8 cellular contexts compared by ENCODE assay signal in genomic region chr10:11782793-11783557, GRCh38. TPM values are rescaled to one million over a fixed set of nuclear protein-coding genes. Genes with fewer than 3 reads are reported as not detected.
DNase-seq lines count a peak whose midpoint lies in the region; TF ChIP-seq lines count a peak whose summit lies in the region.

No MANE protein-coding gene starts in this region.

- TF ChIP-seq CTCF in GM12873 (IDR thresholded peaks at IDR 0.05; ENCODE audit: insufficient read depth, low read depth, low read length, missing control alignments), result peak; percentile 62
- peak; percentile 85 for TF ChIP-seq CTCF in RWPE1 (conservative IDR thresholded peaks at IDR 0.05; ENCODE audit: low read depth)
- peak; percentile 72 for TF ChIP-seq CTCF in epithelial cell of proximal tubule (conservative IDR thresholded peaks at IDR 0.05; ENCODE audit: low read depth, low read length)
- TF ChIP-seq CTCF in neural crest cell (conservative IDR thresholded peaks at IDR 0.05), result peak; percentile 88

- DNase-seq in AG20443 (ENCODE audit: low spot score) (peak; percentile 67), HuH-7 (ENCODE audit: low spot score) (peak; percentile 73), RWPE1 (ENCODE audit: low spot score) (peak; percentile 70), epithelial cell of proximal tubule (ENCODE audit: low read depth) (peak; percentile 38), neural crest cell (ENCODE audit: low read depth, low spot score) (peak; percentile 12), occipital lobe (lab: John Stamatoyannopoulos, UW) (no peak)
- no peak for DNase-seq in stimulated activated CD4-positive, alpha-beta T cell treated with anti-CD3 and anti-CD28 coated beads, Interleukin-12 subunit alpha, Interleukin-12 subunit beta, amount 100 ng/mL, for 4 hours

- POLR2A ChIA-PET in RWPE1 (lab: Yijun Ruan, JAX; ENCODE audit: low non-redundant PET), result no interaction called here

- CTCF ChIA-PET in RWPE1 (lab: Yijun Ruan, JAX), result interaction anchor here (0.5 to 2.3 kb wide), 16 partner anchors 11 to 473 kb away, joined by 3 to 16 read pairs (median 4); no protein-coding TSS in a partner anchor

- no peaks in the 10 kb centered on the region for H3K4me1 Mint-ChIP-seq in neural crest cell

- H3K27me3 Mint-ChIP-seq in neural crest cell (ENCODE audit: low read depth), result no peaks in the 10 kb centered on the region

- no peak overlapping the region for H3K27ac Mint-ChIP-seq in neural crest cell (ENCODE audit: unreplicated experiment)

- peak overlapping the region; percentile 0; the same call in 1 of the 2 replicates for H3K27ac ChIP-seq in RWPE1

- H3K9me3 Mint-ChIP-seq in neural crest cell, result no peaks in the 10 kb centered on the region

- H3K4me3 ChIP-seq in epithelial cell of proximal tubule (ENCODE audit: low read depth, low read length), result no peak overlapping the region

- H3K4me3 Mint-ChIP-seq in neural crest cell, result no peak overlapping the region

- no peaks in the 10 kb centered on the region for H3K36me3 Mint-ChIP-seq in neural crest cell (ENCODE audit: low read depth)

RNA-seq across cellular contexts. Expression of gene PROSER2, which starts 40.2 kb away (rescaled TPM):
- 91.6 and 112 TPM in 2 replicates for total RNA-seq in epithelial cell of proximal tubule
- total RNA-seq in neural crest cell, result 7.5 and 7.7 TPM in 2 replicates
- total RNA-seq in occipital lobe, result 0.47 TPM

RNA-seq across cellular contexts. Expression of gene ECHDC3, which starts 40.8 kb away (rescaled TPM):
- total RNA-seq in epithelial cell of proximal tubule (20.2 and 26.3 TPM in 2 replicates), neural crest cell (5.2 and 5.3 TPM in 2 replicates), occipital lobe (5.6 TPM)

Comparison
In these comparisons a context has a peak if more than half of its experiments do, and no peak if none do; other contexts are left out.
1. DNase-seq: peak in AG20443 (single experiment), HuH-7 (single experiment), RWPE1 (single experiment), epithelial cell of proximal tubule (single experiment) and neural crest cell (single experiment); none in stimulated activated CD4-positive, alpha-beta T cell treated with anti-CD3 and anti-CD28 coated beads, Interleukin-12 subunit alpha, Interleukin-12 subunit beta, amount 100 ng/mL, for 4 hours (single experiment) and occipital lobe (single experiment).
2. RNA of gene PROSER2, which starts 40.2 kb away (total RNA-seq): 91.6 to 112 TPM in epithelial cell of proximal tubule; 7.5 to 7.7 TPM in neural crest cell and 0.47 TPM in occipital lobe (single experiment); every median in the first group is over 10 times any median in the second.
3. Peak in every context shown above with its lines, with median percentiles within 50 percentile points of each other: CTCF ChIP-seq.